22 cellular contexts compared by ENCODE assay signal in the genomic region with DNA sequence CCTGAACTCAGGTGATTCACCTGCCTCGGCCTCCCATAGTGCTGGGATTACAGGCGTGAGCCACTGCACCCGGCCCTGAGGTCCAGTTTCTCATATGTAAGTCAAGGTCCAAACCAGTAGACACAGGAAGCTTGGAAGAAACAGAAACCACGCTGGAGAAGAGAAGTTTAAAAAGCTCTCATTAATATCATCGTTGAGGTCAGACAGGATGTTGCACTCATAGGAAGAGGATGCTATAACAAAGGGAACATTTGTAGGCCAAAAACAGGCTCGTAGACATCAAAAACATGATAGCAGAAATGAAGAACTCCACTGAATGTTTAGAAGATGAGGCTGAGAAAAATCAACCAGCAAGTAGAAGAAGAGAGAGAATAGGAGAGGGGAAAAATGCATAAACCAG. TPM values are rescaled to one million over a fixed set of nuclear protein-coding genes. Genes with fewer than 3 reads are reported as not detected.
DNase-seq lines count a peak whose midpoint lies in the region; ATAC-seq, FAIRE-seq and TF ChIP-seq lines count a peak whose summit lies in the region.
"Had no signal": no experiment of that assay in that cellular context is flagged by ENCODE, and none has a peak within 500 bp of the region (broad histone marks: within the 10 kb centered on the region; RNA-seq: fewer than 3 reads in every experiment).

No MANE protein-coding gene starts in this region.

- POLR2A ChIA-PET in HepG2 (lab: Yijun Ruan, JAX), result interaction anchor here (1.6 kb wide), 1 partner anchor 9 kb away, joined by 3 read pairs; no protein-coding TSS in a partner anchor

- H3K9me3 ChIP-seq in liver (ENCODE audit: control insufficient read depth in 4 of 4, low read length in 3 of 4) (no peaks in the 10 kb centered on the region), HepG2 (ENCODE audit: low read length) (no peaks in the 10 kb centered on the region), right lobe of liver (no peaks in the 10 kb centered on the region), sigmoid colon (no peaks in the 10 kb centered on the region)
- H3K9me3 ChIP-seq: BLaER1 had no signal

- DNase-seq in HepG2 (ENCODE audit: low spot score) (no peak), right lobe of liver (peak in 1 of 3 donors; percentile 23), sigmoid colon (no peak), NCI-H1417 (lab: John Stamatoyannopoulos, UW) (no peak)
- DNase-seq in stimulated activated CD8-positive, alpha-beta memory T cell treated with anti-CD3 and anti-CD28 coated beads, Interleukin-4, amount 100 ng/mL, for 48 hours, result no peak
- DNase-seq: Calu3; CD4-positive, alpha-beta memory T cell; EL; GM23248; HCEC 1CT; KBM-7; MV-4-11; NCI-H187; NCI-H2227 treated with DMSO at 0.1 percent for 48 hours; NCI-H524; NCI-H82; OCI-M1; SHP77 treated with DMSO at 0.1 percent for 48 hours had no signal

- in situ Hi-C loops in HepG2 (cut with HindIII; ENCODE audit: extremely low pct_ligation_motif_present, low pct_unique_long_range_greater_than_20kb), result no loop called here

- no peak for ATAC-seq in HepG2
- peak in 3 of 4 donors; percentile 8 to 50 (median 45) for ATAC-seq in right lobe of liver
- no peak for ATAC-seq in GM21390 (IDR thresholded peaks at IDR 0.05; ENCODE audit: unreplicated experiment)
- ATAC-seq: GM12878 had no signal

- intact Hi-C loops in HepG2 (cut with micrococcal nuclease; ENCODE audit: unreplicated experiment) (no loop called here), right lobe of liver (cut with DNase I) (no loop called here), sigmoid colon (cut with DNase I) (no loop called here)

- H4K20me1 ChIP-seq in HepG2 (ENCODE audit: insufficient read depth, low read length), result no peaks in the 10 kb centered on the region
- H4K20me1 ChIP-seq: BLaER1 had no signal

- no TSS peak for BruUV-seq in HepG2 (replicated peaks; lab: Mats Ljungman, UMichigan)

- H3K4me3 ChIP-seq in liver (ENCODE audit: low read depth in 1 of 3, low read length in 3 of 3) (no peak overlapping the region), HepG2 (replicated peaks in 1 of 3; ENCODE audit: insufficient read depth in 1 of 3, low read depth in 2 of 3, low read length in 3 of 3) (no peak overlapping the region), right lobe of liver (no peak overlapping the region), sigmoid colon (no peak overlapping the region)
- H3K4me3 ChIP-seq: BLaER1, GM12878, GM23248 had no signal

- H3K4me1 ChIP-seq in liver (ENCODE audit: control insufficient read depth in 4 of 4, insufficient read depth in 4 of 4, low read length in 3 of 4), result peaks cover 7 to 27% (median 17%) of the 10 kb centered on the region in 4 donors
- H3K4me1 ChIP-seq in HepG2 (ENCODE audit: insufficient read depth, low read length), result no peaks in the 10 kb centered on the region
- peaks cover 0 to 29% (median 9%) of the 10 kb centered on the region in 4 donors for H3K4me1 ChIP-seq in right lobe of liver
- peaks cover 0 to 72% (median 56%) of the 10 kb centered on the region in 4 donors for H3K4me1 ChIP-seq in sigmoid colon

- TF ChIP-seq POLR2A in HepG2 (IDR thresholded peaks at IDR 0.05; ENCODE audit: insufficient read depth in 1 of 2, low read depth in 2 of 2, low read length in 2 of 2) (no peak), right lobe of liver (IDR thresholded peaks at IDR 0.05) (no peak), sigmoid colon (IDR thresholded peaks at IDR 0.05) (no peak)

- H3K27ac ChIP-seq in liver (ENCODE audit: low read depth in 1 of 2, low read length in 2 of 2) (no peak overlapping the region), HepG2 (ENCODE audit: extremely low read length, insufficient read depth, low read length) (no peak overlapping the region), right lobe of liver (no peak overlapping the region), sigmoid colon (peak overlapping the region; percentile 53 to 98 (median 70))
- H3K27ac ChIP-seq: BLaER1, GM23248 had no signal

- no peak overlapping the region for H3K4me2 ChIP-seq in HepG2 (ENCODE audit: low read depth, low read length)
- H3K4me2 ChIP-seq: BLaER1 had no signal

- H3K36me3 ChIP-seq in liver (ENCODE audit: control insufficient read depth in 4 of 4, insufficient read depth in 3 of 4, low read depth in 1 of 4, low read length in 3 of 4) (peaks cover 0 to 22% (median 17%) of the 10 kb centered on the region in 4 donors), HepG2 (replicated peaks in 1 of 2; ENCODE audit: control insufficient read depth in 1 of 2, insufficient read depth in 2 of 2, low read length in 2 of 2) (peaks cover 2 to 15% of the 10 kb centered on the region in 2 experiments; a peak in 2 of 5 replicates), right lobe of liver (peaks cover 0 to 31% (median 18%) of the 10 kb centered on the region in 4 donors), sigmoid colon (peaks cover 0 to 14% (median 6%) of the 10 kb centered on the region in 4 donors)
- H3K36me3 ChIP-seq: BLaER1 had no signal

- TF ChIP-seq EP300 in HepG2 (IDR thresholded peaks at IDR 0.05; ENCODE audit: low read depth in 2 of 2, low read length in 2 of 2) (no peak), HepG2 (CRISPR knock-in tag; IDR thresholded peaks at IDR 0.05; ENCODE audit: borderline replicate concordance) (no peak), sigmoid colon (IDR thresholded peaks at IDR 0.05) (no peak)

- no peak for FAIRE-seq in HepG2 (lab: Jason Lieb, UNC)
- FAIRE-seq: GM12878 had no signal

- WGBS in liver, result 79% methylated on average over 6 of the region's 6 CpGs
- 88% methylated on average over 6 of the region's 6 CpGs for WGBS in HepG2 (ENCODE audit: low lambda C conversion rate)
- 58% methylated on average over 4 of the region's 6 CpGs for WGBS in right lobe of liver (ENCODE audit: insufficient coverage, low coverage, low lambda C conversion rate, missing lambda C conversion rate)
- WGBS in sigmoid colon, 2 donors, result 77 to 85% methylated on average over 6 of the region's 6 CpGs

- H2AFZ ChIP-seq in HepG2 (ENCODE audit: low read length), result no peak overlapping the region
- H2AFZ ChIP-seq: GM23248 had no signal

- no peak overlapping the region for H3K9ac ChIP-seq in liver (ENCODE audit: low read depth in 1 of 2, low read length in 2 of 2)
- H3K9ac ChIP-seq in HepG2 (ENCODE audit: insufficient read depth, low read depth, low read length), result no peak overlapping the region
- H3K9ac ChIP-seq: BLaER1, GM23248 had no signal

- CTCF ChIA-PET in HepG2 (lab: Yijun Ruan, JAX; ENCODE audit: low intra/inter-chr PET ratio, low total read pairs), result no interaction called here

- TF ChIP-seq RAD21 in liver (IDR thresholded peaks at IDR 0.05) (no peak), HepG2 (CRISPR knock-in tag; IDR thresholded peaks at IDR 0.05) (no peak)

- TF ChIP-seq CTCF in liver (IDR thresholded peaks at IDR 0.05; ENCODE audit: low read depth, low read length, missing input control) (no peak), HepG2 (CRISPR knock-in tag; IDR thresholded peaks at IDR 0.05) (no peak), right lobe of liver (IDR thresholded peaks at IDR 0.05) (no peak), sigmoid colon (IDR thresholded peaks at IDR 0.05) (no peak)

- H3K79me2 ChIP-seq in HepG2 (ENCODE audit: insufficient read depth, low read length), result peaks cover 2% of the 10 kb centered on the region

- no peaks in the 10 kb centered on the region for H3K27me3 ChIP-seq in liver (ENCODE audit: control insufficient read depth in 4 of 4, insufficient read depth in 4 of 4, low read length in 3 of 4)
- no peaks in the 10 kb centered on the region for H3K27me3 ChIP-seq in HepG2 (ENCODE audit: control insufficient read depth in 1 of 2, insufficient read depth in 2 of 2, low read length in 2 of 2)
- H3K27me3 ChIP-seq in right lobe of liver, result no peaks in the 10 kb centered on the region
- H3K27me3 ChIP-seq in sigmoid colon, result no peaks in the 10 kb centered on the region
- H3K27me3 ChIP-seq: BLaER1 had no signal

TF ChIP-seq in liver, 16 proteins besides CTCF, POLR2A, EP300 and RAD21:
- no peak for TF ChIP-seq SP1 (IDR thresholded peaks at IDR 0.05)
- TF ChIP-seq NR2F2 (IDR thresholded peaks at IDR 0.05), result peak; percentile 57

TF ChIP-seq in HepG2, 621 proteins besides CTCF, POLR2A, EP300 and RAD21 (continues in another document):
- TF ChIP-seq CENPX (CRISPR knock-in tag; IDR thresholded peaks at IDR 0.05), result no peak
- no peak for TF ChIP-seq RFX3 (CRISPR knock-in tag; IDR thresholded peaks at IDR 0.05)
- TF ChIP-seq TP53 (CRISPR knock-in tag; conservative IDR thresholded peaks at IDR 0.05), result no peak
- no peak for TF ChIP-seq CHD2 (IDR thresholded peaks at IDR 0.05; ENCODE audit: low read depth, low read length)

RNA-seq across cellular contexts. Expression of a gene that starts 46.8 kb away (rescaled TPM):
- total RNA-seq in liver (100 to 1,000 TPM in 1 of 2 donors, 10 to 100 TPM in 1; 12.9 to 288 TPM), HepG2 (2016; rRNA removed; fragmentation: Illumina TruSeq; extraction: Trizol) (6.0 and 8.6 TPM in 2 replicates), right lobe of liver (100 to 1,000 TPM; 107 to 237 (median 187) TPM), sigmoid colon (100 to 1,000 TPM; 116 to 295 (median 161) TPM)
- polyA plus RNA-seq in liver (10 to 100 TPM; 46.5 to 57.8 TPM), HepG2 (2011; rRNA removed) (6.2 and 6.4 TPM in 2 replicates), sigmoid colon (10 to 100 TPM in 1 of 3 donors, 1 to 10 TPM in 2; 5.3 to 36.0 (median 5.4) TPM)
- total RNA-seq in HepG2 (2016; cell fraction: cytosol; rRNA removed; fragmentation: Illumina TruSeq; extraction: Trizol; ENCODE audit: low read depth), result 3.7 and 5.2 TPM in 2 replicates
- total RNA-seq in HepG2 (2016; cell fraction: insoluble cytoplasmic fraction; rRNA removed; fragmentation: Illumina TruSeq; extraction: Trizol), result 4.7 and 10.3 TPM in 2 replicates
- total RNA-seq in HepG2 (2016; cell fraction: membrane; rRNA removed; fragmentation: Illumina TruSeq; extraction: Trizol), result 4.2 and 5.9 TPM in 2 replicates
- total RNA-seq in HepG2 (2016; cell fraction: nucleus; rRNA removed; fragmentation: Illumina TruSeq; extraction: Trizol), result 14.3 and 17.9 TPM in 2 replicates
- polyA plus RNA-seq in HepG2 (2011; cell fraction: cytosol; rRNA removed), result 3.4 and 4.6 TPM in 2 replicates
- 18.8 and 19.2 TPM in 2 replicates for polyA plus RNA-seq in HepG2 (2011; cell fraction: nucleus; rRNA removed)
- 4.3 and 4.9 TPM in 2 replicates for polyA plus RNA-seq in HepG2 (2012)
- 0.51 TPM in 2 replicates for polyA plus RNA-seq in HepG2 (2016; cell fraction: cytosol; fragmentation: Illumina TruSeq; extraction: Trizol; ENCODE audit: low read depth)
- polyA plus RNA-seq in HepG2 (2016; cell fraction: insoluble cytoplasmic fraction; fragmentation: Illumina TruSeq; extraction: Trizol; ENCODE audit: low read depth), result 3.6 and 4.3 TPM in 2 replicates
- polyA plus RNA-seq in HepG2 (2016; cell fraction: membrane; fragmentation: Illumina TruSeq; extraction: Trizol; ENCODE audit: low read depth), result 1.0 and 1.2 TPM in 2 replicates
- 18.5 and 20.2 TPM in 2 replicates for polyA plus RNA-seq in HepG2 (2016; cell fraction: nucleus; fragmentation: Illumina TruSeq; extraction: Trizol; ENCODE audit: insufficient read depth, low read depth)
- polyA minus RNA-seq in HepG2 (2011; rRNA and poly(A)+ RNA removed; ENCODE audit: low replicate concordance), result 24.1 and 29.2 TPM in 2 replicates
- polyA minus RNA-seq in HepG2 (2011; cell fraction: cytosol; rRNA and poly(A)+ RNA removed), result 5.0 and 5.1 TPM in 2 replicates
- 23.6 and 44.9 TPM in 2 replicates for polyA minus RNA-seq in HepG2 (2011; cell fraction: nucleus; rRNA and poly(A)+ RNA removed)

Comparison
In these comparisons a context has a peak if more than half of its experiments do, and no peak if none do; other contexts are left out.
1. ATAC-seq: peak in right lobe of liver (3 of 4); none in HepG2 (single experiment) and GM21390 (single experiment).
2. H3K27ac ChIP-seq: peak in sigmoid colon (4 of 4); none in liver (0 of 2), HepG2 (single experiment) and right lobe of liver (0 of 3).